Comparison of ENCODE assay signal across 1 cellular context in genomic region chr6:106872044-106872443, GRCh38.
TF ChIP-seq lines count a peak whose summit lies in the region.

No MANE protein-coding gene starts in this region.

TF ChIP-seq in SK-N-SH treated with all-trans-retinoic acid at 6 μM for 48 hours, 23 proteins besides CTCF, POLR2A, EP300 and RAD21 (continued from another document):
- TF ChIP-seq TSHZ2 (CRISPR knock-in tag; IDR thresholded peaks at IDR 0.05) = no peak
